Comparison of ENCODE assay signal across 1 cellular context in genomic region chr16:2475413-2476344, GRCh38.
TF ChIP-seq lines count a peak whose summit lies in the region.

No MANE protein-coding gene starts in this region.

TF ChIP-seq in GM23338, 12 proteins besides CTCF, POLR2A, EP300 and RAD21:
- TF ChIP-seq ZNF462 (CRISPR knock-in tag; IDR thresholded peaks at IDR 0.05), result no peak
- no peak for TF ChIP-seq ETS1 (IDR thresholded peaks at IDR 0.05)
- no peak for TF ChIP-seq CREB1 (CRISPR knock-in tag; IDR thresholded peaks at IDR 0.05; ENCODE audit: low read depth)
- no peak for TF ChIP-seq NANOG (IDR thresholded peaks at IDR 0.05; ENCODE audit: borderline replicate concordance)
- no peak for TF ChIP-seq REST (IDR thresholded peaks at IDR 0.05; ENCODE audit: unreplicated experiment)
- no peak for TF ChIP-seq POLR2AphosphoS5 (IDR thresholded peaks at IDR 0.05; ENCODE audit: low read depth)
- no peak for TF ChIP-seq JUNB (IDR thresholded peaks at IDR 0.05; ENCODE audit: unreplicated experiment)
- TF ChIP-seq STAT1 (IDR thresholded peaks at IDR 0.05; ENCODE audit: unreplicated experiment), result no peak
